27 cellular contexts compared by ENCODE assay signal in genomic region chr3:133249490-133249889, GRCh38.
"Had no signal": no experiment of that assay in that cellular context is flagged by ENCODE, and none has a peak within 500 bp of the region (broad histone marks: within the 10 kb centered on the region; RNA-seq: fewer than 3 reads in every experiment).

No MANE protein-coding gene starts in this region.

- ATAC-seq: stimulated activated effector memory CD8-positive, alpha-beta T cell treated with anti-CD3 and anti-CD28 coated beads, Interleukin-12 subunit alpha, Interleukin-12 subunit beta, amount 100 ng/mL, for 72 hours; stimulated activated memory B cell treated with anti-CD40 and anti-IgM and Interleukin-4, amounts not matched to agents 10 μg/mL and 1 μg/mL and 100 μg/mL, for 72 hours; stimulated activated naive B cell treated with anti-CD40 and anti-IgM and Interleukin-4, amounts not matched to agents 10 μg/mL and 1 μg/mL and 100 μg/mL, for 72 hours; stimulated activated naive CD8-positive, alpha-beta T cell treated with anti-CD3 and anti-CD28 coated beads, Interleukin-15, amount 100 ng/mL, for 72 hours; stimulated activated naive CD8-positive, alpha-beta T cell treated with anti-CD3 and anti-CD28 coated beads, Interleukin-15, Interleukin-2, amounts not matched to agents 100 U/mL and 50 U/mL, for 24 hours; upper lobe of right lung had no signal

- H3K27me3 ChIP-seq: stomach, suprapubic skin, testis, thyroid gland, tibial artery, tibial nerve, transverse colon, upper lobe of left lung, upper lobe of right lung, uterus, vagina had no signal

- DNase-seq: stimulated activated CD4-positive, alpha-beta T cell treated with anti-CD3 and anti-CD28 coated beads, Interleukin-2, amount 100 ng/mL, for 48 hours; stimulated activated CD4-positive, alpha-beta T cell treated with anti-CD3 and anti-CD28 coated beads, Interleukin-4, amount 100 ng/mL, for 1 hour; stimulated activated CD4-positive, alpha-beta T cell treated with anti-CD3 and anti-CD28 coated beads, Interleukin-4, amount 100 ng/mL, for 24 hours; stimulated activated CD4-positive, alpha-beta T cell treated with anti-CD3 and anti-CD28 coated beads, Interleukin-4, amount 100 ng/mL, for 4 hours; stimulated activated CD8-positive, alpha-beta memory T cell treated with anti-CD3 and anti-CD28 coated beads, Interleukin-4, amount 100 ng/mL, for 48 hours; stimulated activated naive B cell treated with anti-CD40 and anti-IgM and Interleukin-4, amounts not matched to agents 10 μg/mL and 1 μg/mL and 100 μg/mL, for 72 hours; stimulated activated naive CD4-positive, alpha-beta T cell; stimulated activated naive CD4-positive, alpha-beta T cell treated with Interleukin-2 at 50 U/mL for 16 hours; stimulated activated naive CD8-positive, alpha-beta T cell treated with anti-CD3 and anti-CD28 coated beads, Interleukin-15, amount 100 ng/mL, for 72 hours; stimulated activated naive CD8-positive, alpha-beta T cell treated with anti-CD3 and anti-CD28 coated beads, Interleukin-15, Interleukin-2, amounts not matched to agents 100 U/mL and 50 U/mL, for 24 hours; stomach; substantia nigra; testis; thyroid gland; tibial artery; transverse colon; trophoblast cell; upper lobe of left lung; upper lobe of right lung; uterus had no signal

- H3K9me3 ChIP-seq: stomach, suprapubic skin, testis, thoracic aorta, thyroid gland, tibial artery, tibial nerve, transverse colon, upper lobe of left lung, upper lobe of right lung, uterus, vagina had no signal

- FAIRE-seq: urothelium cell line had no signal

- H3K36me3 ChIP-seq: stomach, suprapubic skin, thoracic aorta, thyroid gland, tibial artery, tibial nerve, transverse colon, upper lobe of left lung, upper lobe of right lung, uterus, vagina had no signal

- H3K4me1 ChIP-seq: stomach, suprapubic skin, testis, thyroid gland, tibial artery, tibial nerve, transverse colon, upper lobe of right lung, uterus, vagina had no signal

- H3K27ac ChIP-seq: stomach, suprapubic skin, testis, thoracic aorta, thyroid gland, tibial artery, tibial nerve, transverse colon, upper lobe of left lung, upper lobe of right lung, uterus, vagina had no signal

- H3K4me3 ChIP-seq: stomach, suprapubic skin, testis, thoracic aorta, thyroid gland, tibial artery, tibial nerve, transverse colon, upper lobe of left lung, upper lobe of right lung, uterus, vagina had no signal
